ENCODE assay signal across 13 cellular contexts in genomic region chr10:77604063-77604462, GRCh38. TPM values are rescaled to one million over a fixed set of nuclear protein-coding genes. Genes with fewer than 3 reads are reported as not detected.
DNase-seq lines count a peak whose midpoint lies in the region; ATAC-seq and TF ChIP-seq lines count a peak whose summit lies in the region.
"Had no signal": no experiment of that assay in that cellular context is flagged by ENCODE, and none has a peak within 500 bp of the region (broad histone marks: within the 10 kb centered on the region; RNA-seq: fewer than 3 reads in every experiment).

No MANE protein-coding gene starts in this region.

- H3K4me3 ChIP-seq in mammary epithelial cell (replicated peaks in 1 of 3; ENCODE audit: insufficient read depth in 1 of 3, low read depth in 2 of 3, low read length in 3 of 3) (no peak overlapping the region), breast epithelium (no peak overlapping the region), gastroesophageal sphincter (no peak overlapping the region), transverse colon (no peak overlapping the region)
- H3K4me3 ChIP-seq: testis had no signal

- H3K36me3 ChIP-seq in mammary epithelial cell (ENCODE audit: insufficient read depth, low read length) (no peaks in the 10 kb centered on the region), breast epithelium (no peaks in the 10 kb centered on the region), gastroesophageal sphincter (no peaks in the 10 kb centered on the region), transverse colon (no peaks in the 10 kb centered on the region)

- no peak overlapping the region for H3K9ac ChIP-seq in mammary epithelial cell (ENCODE audit: insufficient read depth, low read length)

- peak overlapping the region; percentile 0 for H2AFZ ChIP-seq in mammary epithelial cell (ENCODE audit: low read depth, low read length)

- no peak for TF ChIP-seq CTCF in mammary epithelial cell (conservative IDR thresholded peaks at IDR 0.05 in 1 of 2, IDR thresholded peaks at IDR 0.05 in 1 of 2; ENCODE audit: extremely low read depth in 1 of 2, insufficient read depth in 1 of 2, low read depth in 1 of 2, low read length in 2 of 2)
- TF ChIP-seq CTCF in breast epithelium (IDR thresholded peaks at IDR 0.05), result no peak
- no peak for TF ChIP-seq CTCF in gastroesophageal sphincter (IDR thresholded peaks at IDR 0.05)
- TF ChIP-seq CTCF in transverse colon (IDR thresholded peaks at IDR 0.05), result no peak

- H3K27ac ChIP-seq in mammary epithelial cell (ENCODE audit: insufficient read depth, low read depth, low read length), result no peak overlapping the region
- no peak overlapping the region for H3K27ac ChIP-seq in breast epithelium
- peak overlapping the region in 3 of 4 donors; percentile 31 to 70 (median 59) for H3K27ac ChIP-seq in gastroesophageal sphincter
- peak overlapping the region; percentile 62 to 77 (median 68) for H3K27ac ChIP-seq in transverse colon
- H3K27ac ChIP-seq: testis had no signal

- H3K27me3 ChIP-seq in mammary epithelial cell (ENCODE audit: insufficient read depth, low read length), result no peaks in the 10 kb centered on the region
- no peaks in the 10 kb centered on the region for H3K27me3 ChIP-seq in breast epithelium
- no peaks in the 10 kb centered on the region for H3K27me3 ChIP-seq in gastroesophageal sphincter
- H3K27me3 ChIP-seq in transverse colon, result no peaks in the 10 kb centered on the region
- H3K27me3 ChIP-seq: testis had no signal

- H3K4me2 ChIP-seq in mammary epithelial cell (ENCODE audit: insufficient read depth, low read depth, low read length), result peak overlapping the region; percentile 29

- H4K20me1 ChIP-seq in mammary epithelial cell (ENCODE audit: insufficient read depth, low read length), result no peaks in the 10 kb centered on the region

- dilution Hi-C loops in mammary epithelial cell (cut with HindIII; ENCODE audit: low sequenced_read_pairs), result no loop called here

- in situ Hi-C loops in mammary epithelial cell (cut with MboI; ENCODE audit: low sequenced_read_pairs in 2 of 2) (no loop called here), transverse colon (cut with MboI; ENCODE audit: low pct_ligation_motif_present in 1 of 4, low pct_unique_long_range_greater_than_20kb in 1 of 4, low sequenced_read_pairs in 3 of 4) (no loop called here)

- DNase-seq in mammary epithelial cell (no peak), breast epithelium (ENCODE audit: low spot score in 2 of 2) (no peak), transverse colon (no peak), NCI-H2227 (lab: John Stamatoyannopoulos, UW; ENCODE audit: unreplicated experiment) (no peak), hepatic stellate cell (ENCODE audit: low spot score) (no peak)
- DNase-seq in stimulated activated CD4-positive, alpha-beta T cell treated with anti-CD3 and anti-CD28 coated beads, Interleukin-2, amount 100 ng/mL, for 48 hours, result no peak
- DNase-seq: CD4-positive, alpha-beta T cell; hypothalamus; left cardiac atrium; NCI-H1694; testis had no signal

- no peaks in the 10 kb centered on the region for H3K9me3 ChIP-seq in mammary epithelial cell (replicated peaks; ENCODE audit: insufficient read depth, low read length)
- H3K9me3 ChIP-seq in breast epithelium, result no peaks in the 10 kb centered on the region
- H3K9me3 ChIP-seq in gastroesophageal sphincter, result no peaks in the 10 kb centered on the region
- no peaks in the 10 kb centered on the region for H3K9me3 ChIP-seq in transverse colon
- H3K9me3 ChIP-seq: testis had no signal

- WGBS in mammary epithelial cell (ENCODE audit: low coverage, missing lambda C conversion rate), result 0% methylated on average over 1 of the region's 1 CpG
- no CpG with 5 or more reads among the region's 1 CpG for WGBS in gastroesophageal sphincter (ENCODE audit: low coverage in 1 of 2), 2 donors
- 25 to 29% methylated on average over 1 of the region's 1 CpG for WGBS in transverse colon (ENCODE audit: low coverage in 1 of 2), 2 donors

- no peak for TF ChIP-seq POLR2A in breast epithelium (IDR thresholded peaks at IDR 0.05)
- TF ChIP-seq POLR2A in gastroesophageal sphincter (IDR thresholded peaks at IDR 0.05), result no peak
- no peak for TF ChIP-seq POLR2A in transverse colon (IDR thresholded peaks at IDR 0.05)

- BruUV-seq in mammary epithelial cell (replicated peaks; lab: Mats Ljungman, UMichigan), result no TSS peak

- CTCF ChIA-PET in mammary epithelial cell (lab: Charles Lee; ENCODE audit: low non-redundant PET), result no interaction called here

- ATAC-seq in HG03378 (IDR thresholded peaks at IDR 0.05; ENCODE audit: unreplicated experiment) (peak; percentile 29), gastroesophageal sphincter (no peak)

- H3K4me1 ChIP-seq in mammary epithelial cell (ENCODE audit: insufficient read depth, low read length) (peaks cover 44% of the 10 kb centered on the region), breast epithelium (peaks cover 0 to 5% of the 10 kb centered on the region in 2 donors), gastroesophageal sphincter (peaks cover 0 to 93% (median 20%) of the 10 kb centered on the region in 3 donors), transverse colon (peaks cover 32 to 49% (median 41%) of the 10 kb centered on the region in 4 donors)
- H3K4me1 ChIP-seq: testis had no signal

- peaks cover 82% of the 10 kb centered on the region for H3K79me2 ChIP-seq in mammary epithelial cell (ENCODE audit: insufficient read depth, low read length)

- intact Hi-C loops in mammary epithelial cell (cut with micrococcal nuclease) (loop anchor here (5.0 kb wide), 1 partner anchor 97 kb away; no protein-coding TSS in a partner anchor), breast epithelium (cut with DNase I; ENCODE audit: low total_unique reads) (no loop called here), transverse colon (cut with DNase I; ENCODE audit: low total_unique reads) (no loop called here)

- no peak for TF ChIP-seq EP300 in gastroesophageal sphincter (IDR thresholded peaks at IDR 0.05)
- no peak for TF ChIP-seq EP300 in transverse colon (IDR thresholded peaks at IDR 0.05; ENCODE audit: low read depth)

RNA-seq across cellular contexts. Expression of gene KCNMA1, which starts 33.5 kb away (rescaled TPM):
- 10 to 100 TPM in 1 of 2 donors, 1 to 10 TPM in 1; 3.8 to 45.9 TPM for total RNA-seq in mammary epithelial cell
- polyA plus RNA-seq in mammary epithelial cell, result 29.7 TPM
- 62.8 TPM for polyA minus RNA-seq in mammary epithelial cell
- 10 to 100 TPM; 13.6 to 37.8 (median 15.1) TPM for total RNA-seq in breast epithelium
- 100 to 1,000 TPM; 168 to 389 (median 323) TPM for total RNA-seq in gastroesophageal sphincter
- total RNA-seq in transverse colon, result 100 to 1,000 TPM in 2 of 4 donors, 10 to 100 TPM in 2; 68.4 to 170 (median 119) TPM
- total RNA-seq: CD4-positive, alpha-beta T cell had no signal

Comparison
In these comparisons a context has a peak if more than half of its experiments do, and no peak if none do; other contexts are left out.
1. H3K27ac ChIP-seq: peak in gastroesophageal sphincter (3 of 4) and transverse colon (4 of 4); none in mammary epithelial cell (single experiment) and breast epithelium (0 of 2).